ENCODE assay signal across 21 cellular contexts in genomic region chr6:128572286-128572685, GRCh38. TPM values are rescaled to one million over a fixed set of nuclear protein-coding genes. Genes with fewer than 3 reads are reported as not detected.
A peak's percentile ranks its signal among the peaks of the same experiment; 100 is the strongest.
DNase-seq lines count a peak whose midpoint lies in the region; FAIRE-seq and TF ChIP-seq lines count a peak whose summit lies in the region.
"Had no signal": no experiment of that assay in that cellular context is flagged by ENCODE, and none has a peak within 500 bp of the region (broad histone marks: within the 10 kb centered on the region; RNA-seq: fewer than 3 reads in every experiment).

No MANE protein-coding gene starts in this region.

- intact Hi-C loops in thyroid gland (cut with DNase I): no loop called here

- no peak for DNase-seq in GM19239 (ENCODE audit: insufficient read length, low spot score)
- peak; percentile 63 for DNase-seq in RPMI7951 (ENCODE audit: low read depth)
- DNase-seq in fibroblast of peridontal ligament (ENCODE audit: extremely low read depth): peak; percentile 78
- no peak for DNase-seq in dedifferentiated amniotic fluid mesenchymal stem cell (ENCODE audit: extremely low spot score)
- DNase-seq in middle frontal gyrus (ENCODE audit: extremely low spot score, low spot score): no peak
- no peak for DNase-seq in A172 (ENCODE audit: low spot score)
- no peak for DNase-seq in thyroid gland
- DNase-seq: CD4-positive, CD25-positive, alpha-beta regulatory T cell; DMS153; Karpas-422; MM.1S; NCI-H1105; NCI-H2081; NCI-H446 treated with DMSO at 0.1 percent for 48 hours; SHP77 had no signal

- H3K36me3 ChIP-seq in thyroid gland: no peaks in the 10 kb centered on the region

- no peaks in the 10 kb centered on the region for H3K27me3 ChIP-seq in thyroid gland

- no peak for TF ChIP-seq POLR2A in thyroid gland (IDR thresholded peaks at IDR 0.05)

- 72 to 93% methylated on average over 1 of the region's 1 CpG for WGBS in thyroid gland, 2 donors

- H3K9me3 ChIP-seq in thyroid gland: no peaks in the 10 kb centered on the region

- peak; percentile 35 for FAIRE-seq in GM19239 (lab: Jason Lieb, UNC)
- FAIRE-seq: GM12892, GM18507, H1, RCC 7860 had no signal

- H3K4me3 ChIP-seq in thyroid gland (replicated peaks in 1 of 3): no peak overlapping the region
- H3K4me3 ChIP-seq: SK-N-MC had no signal

- no peaks in the 10 kb centered on the region for H3K4me1 ChIP-seq in thyroid gland

- no peak overlapping the region for H3K27ac ChIP-seq in thyroid gland
- H3K27ac ChIP-seq: HL-60, SK-N-MC had no signal

- no peak for TF ChIP-seq CTCF in thyroid gland (IDR thresholded peaks at IDR 0.05)

RNA-seq across cellular contexts. Expression of gene PTPRK, which starts 51.9 kb away (rescaled TPM):
- 56.7 and 69.4 TPM in 2 replicates for total RNA-seq in RPMI7951 (2014; rRNA removed; shearing (Covaris generic))
- 41.8 and 44.1 TPM in 2 replicates for total RNA-seq in A172 (2014; rRNA removed; shearing (Covaris generic))
- 10 to 100 TPM; 34.6 to 56.5 (median 47.0) TPM for total RNA-seq in thyroid gland

Comparison
In these comparisons a context has a peak if more than half of its experiments do, and no peak if none do; other contexts are left out.
1. DNase-seq: peak in RPMI7951 (single experiment) and fibroblast of peridontal ligament (single experiment); none in GM19239 (single experiment), dedifferentiated amniotic fluid mesenchymal stem cell (single experiment), middle frontal gyrus (single experiment), A172 (single experiment) and thyroid gland (0 of 2).